Comparison of ENCODE assay signal across 22 cellular contexts in genomic region chr9:24961787-24962186, GRCh38.
"Had no signal": no experiment of that assay in that cellular context is flagged by ENCODE, and none has a peak within 500 bp of the region (broad histone marks: within the 10 kb centered on the region; RNA-seq: fewer than 3 reads in every experiment).

No MANE protein-coding gene starts in this region.

- FAIRE-seq: HTR-8/SVneo, K562 had no signal

- H3K27ac ChIP-seq: HL-60, KMS-11, RWPE1 had no signal

- H3K4me2 ChIP-seq: KMS-11, SK-N-SH had no signal

- ATAC-seq: K562, Panc1, T-cell had no signal

- DNase-seq: Kasumi-1, MV-4-11, NCI-H1048, NCI-H1105, NCI-H1436 treated with DMSO at 0.1 percent for 48 hours, NCI-H187, NCI-H2029, NCI-H2081 treated with DMSO at 0.1 percent for 48 hours, NCI-H2227 treated with DMSO at 0.1 percent for 48 hours, NCI-H510A, NCI-H524 treated with DMSO at 0.1 percent for 48 hours, NCI-H82, SHP77, SK-N-SH, SW 1271, T-cell had no signal

- H3K9me3 ChIP-seq: SK-N-SH had no signal

- H3K9me2 ChIP-seq: SK-N-SH had no signal

- H3K4me3 ChIP-seq: K562 had no signal

- H3K9ac ChIP-seq: KMS-11, SK-N-SH had no signal
